22 cellular contexts compared by ENCODE assay signal in genomic region chrX:106150701-106151100, GRCh38.
"Had no signal": no experiment of that assay in that cellular context is flagged by ENCODE, and none has a peak within 500 bp of the region (broad histone marks: within the 10 kb centered on the region; RNA-seq: fewer than 3 reads in every experiment).

No MANE protein-coding gene starts in this region.

- H3K27me3 ChIP-seq: esophagus muscularis mucosa, foreskin keratinocyte, gastroesophageal sphincter, heart left ventricle, hepatocyte, left lung, right lobe of liver, transverse colon, upper lobe of right lung had no signal

- H3K9me3 ChIP-seq: esophagus muscularis mucosa, gastroesophageal sphincter, heart left ventricle, left lung, mucosa of descending colon, right lobe of liver, transverse colon, upper lobe of right lung, uterus had no signal

- H3K27ac ChIP-seq: esophagus muscularis mucosa, foreskin keratinocyte, gastroesophageal sphincter, heart left ventricle, hepatocyte, left lung, parathyroid adenoma, right lobe of liver, transverse colon, upper lobe of right lung, uterus had no signal

- H3K9ac ChIP-seq: parathyroid adenoma had no signal

- H3K36me3 ChIP-seq: esophagus muscularis mucosa, gastroesophageal sphincter, heart left ventricle, left lung, right lobe of liver, transverse colon, upper lobe of right lung, uterus had no signal

- H3K4me2 ChIP-seq: hepatocyte had no signal

- DNase-seq: dermis blood vessel endothelial cell; effector memory CD4-positive, alpha-beta T cell; foreskin keratinocyte; heart left ventricle; left cardiac atrium; left lung; mesenchymal stem cell; mucosa of descending colon; naive B cell; right lobe of liver; small intestine; stimulated activated CD4-positive, alpha-beta T cell treated with anti-CD3 and anti-CD28 coated beads, Interleukin-15, amount 100 ng/mL, for 24 hours; stimulated activated CD4-positive, alpha-beta T cell treated with anti-CD3 and anti-CD28 coated beads, Interleukin-2, amount 100 ng/mL, for 48 hours; stimulated activated naive B cell treated with anti-CD40 and anti-IgM and Interleukin-4, amounts not matched to agents 10 μg/mL and 1 μg/mL and 100 μg/mL, for 72 hours; transverse colon; upper lobe of right lung; uterus had no signal

- ATAC-seq: foreskin keratinocyte; gastroesophageal sphincter; heart left ventricle; left cardiac atrium; left lung; mucosa of descending colon; natural killer cell treated with Interleukin-12 subunit alpha and Interleukin-12 subunit beta and Interleukin-15 and Interleukin-18, amount 100 ng/mL, for 72 hours; stimulated activated naive B cell treated with anti-CD40 and anti-IgM and Interleukin-4, amounts not matched to agents 10 μg/mL and 1 μg/mL and 100 μg/mL, for 72 hours; upper lobe of right lung had no signal

- H3K4me1 ChIP-seq: esophagus muscularis mucosa, foreskin keratinocyte, gastroesophageal sphincter, heart left ventricle, left lung, parathyroid adenoma, right lobe of liver, transverse colon, upper lobe of right lung, uterus had no signal

- H3K4me3 ChIP-seq: esophagus muscularis mucosa, gastroesophageal sphincter, heart left ventricle, hepatocyte, left lung, mucosa of descending colon, right lobe of liver, transverse colon, upper lobe of right lung, uterus had no signal
